Comparison of ENCODE assay signal across 8 cellular contexts in genomic region chr15:41827880-41828746, GRCh38. TPM values are rescaled to one million over a fixed set of nuclear protein-coding genes. Genes with fewer than 3 reads are reported as not detected.
DNase-seq lines count a peak whose midpoint lies in the region; TF ChIP-seq lines count a peak whose summit lies in the region.

Gene JMJD7 (plus strand): TSS chr15:41828092. CDS start chr15:41828125, 33 bp downstream.

- peaks cover 37% of the 10 kb centered on the region for H3K4me1 Mint-ChIP-seq in activated naive CD4-positive, alpha-beta T cell treated with anti-CD3 and anti-CD28 coated beads, Interleukin-2, amount 50 U/mL, for 24 hours

- intact Hi-C loops in testis (cut with DNase I; ENCODE audit: low total_unique reads) = no loop called here

- no peaks in the 10 kb centered on the region for H3K27me3 Mint-ChIP-seq in activated naive CD4-positive, alpha-beta T cell treated with anti-CD3 and anti-CD28 coated beads, Interleukin-2, amount 50 U/mL, for 24 hours

- H4K20me1 ChIP-seq in GM23248 (ENCODE audit: insufficient read depth) (no peaks in the 10 kb centered on the region), osteoblast (ENCODE audit: insufficient read depth, low read length) (no peaks in the 10 kb centered on the region)

- peak within 1 kb of the TSS; percentile 97 for H3K4me3 Mint-ChIP-seq in activated naive CD4-positive, alpha-beta T cell treated with anti-CD3 and anti-CD28 coated beads, Interleukin-2, amount 50 U/mL, for 24 hours

- H3K79me2 ChIP-seq in GM23248 (ENCODE audit: insufficient read depth) (no peaks in the 10 kb centered on the region), osteoblast (ENCODE audit: insufficient read depth, low read length) (no peaks in the 10 kb centered on the region)

- H3K27ac ChIP-seq in GM23248 = peak within 1 kb of the TSS; percentile 30; the same call in 1 of the 2 replicates
- peak within 1 kb of the TSS; percentile 81 for H3K27ac ChIP-seq in osteoblast (ENCODE audit: low read depth, low read length)
- peak within 1 kb of the TSS; percentile 84 to 88 for H3K27ac ChIP-seq in testis

- no peaks in the 10 kb centered on the region for H3K9me2 ChIP-seq in GM23248 (ENCODE audit: insufficient read depth)

- H3K36me3 ChIP-seq in GM23248 (ENCODE audit: low read depth) (no peaks in the 10 kb centered on the region), MG63 (no peaks in the 10 kb centered on the region), osteoblast (ENCODE audit: insufficient read depth, low read length) (peaks cover 12% of the 10 kb centered on the region), testis (ENCODE audit: low read depth, missing control alignments) (no peaks in the 10 kb centered on the region)

- in situ Hi-C loops in GM23248 (cut with MboI) = no loop called here

- no peaks in the 10 kb centered on the region for H3F3A ChIP-seq in GM23248 (ENCODE audit: insufficient read depth)

- H3K4me1 ChIP-seq in GM23248 (ENCODE audit: insufficient read depth) (no peaks in the 10 kb centered on the region; the same call in 1 of the 2 replicates), osteoblast (ENCODE audit: insufficient read depth, low read length) (peaks cover 15% of the 10 kb centered on the region), testis (peaks cover 13% of the 10 kb centered on the region)

- TF ChIP-seq CTCF in osteoblast (IDR thresholded peaks at IDR 0.05; ENCODE audit: extremely low read depth, low read depth, low read length) (no peak), testis (IDR thresholded peaks at IDR 0.05) (no peak)

- peak within 1 kb of the TSS; percentile 95 for H3K27ac Mint-ChIP-seq in activated naive CD4-positive, alpha-beta T cell treated with anti-CD3 and anti-CD28 coated beads, Interleukin-2, amount 50 U/mL, for 24 hours

- H3K4me2 ChIP-seq in GM23248 (ENCODE audit: unreplicated experiment) = peak within 1 kb of the TSS; percentile 89
- H3K4me2 ChIP-seq in osteoblast (ENCODE audit: insufficient read depth, low read length) = peak within 1 kb of the TSS; percentile 93

- peak within 1 kb of the TSS; percentile 75 for H2AFZ ChIP-seq in GM23248
- H2AFZ ChIP-seq in osteoblast (ENCODE audit: low read length) = peak within 1 kb of the TSS; percentile 86

- H3K4me3 ChIP-seq in GM23248 (peak within 1 kb of the TSS; percentile 77), MG63 (peak within 1 kb of the TSS; percentile 87), osteoblast (ENCODE audit: insufficient read depth, low read length) (peak within 1 kb of the TSS; percentile 80), testis (peak within 1 kb of the TSS; percentile 69 to 71)

- 1% methylated on average over 41 to 65 of the region's 65 CpGs for WGBS in GM23248 (ENCODE audit: low coverage in 1 of 2, low lambda C conversion rate in 2 of 2, missing lambda C conversion rate in 2 of 2), 2 experiments
- 0 to 1% methylated on average over 39 to 64 of the region's 65 CpGs for WGBS in testis, 2 donors

- peak; percentile 31 for TF ChIP-seq POLR2A in testis (IDR thresholded peaks at IDR 0.05)

- H3K36me3 Mint-ChIP-seq in activated naive CD4-positive, alpha-beta T cell treated with anti-CD3 and anti-CD28 coated beads, Interleukin-2, amount 50 U/mL, for 24 hours = no peaks in the 10 kb centered on the region

- H3K9me3 ChIP-seq in GM23248 (ENCODE audit: low read depth) = no peaks in the 10 kb centered on the region
- no peaks in the 10 kb centered on the region for H3K9me3 ChIP-seq in MG63
- H3K9me3 ChIP-seq in osteoblast (ENCODE audit: low read depth, low read length) = no peaks in the 10 kb centered on the region
- H3K9me3 ChIP-seq in testis = no peaks in the 10 kb centered on the region

- H3K9me3 Mint-ChIP-seq in activated naive CD4-positive, alpha-beta T cell treated with anti-CD3 and anti-CD28 coated beads, Interleukin-2, amount 50 U/mL, for 24 hours = no peaks in the 10 kb centered on the region

- DNase-seq in ELF-1 (ENCODE audit: low read depth, low spot score) = peak; percentile 71
- DNase-seq in GM23248 = peak; percentile 95
- DNase-seq in MG63 = peak; percentile 84
- peak; percentile 47 for DNase-seq in SKM-1 (lab: John Stamatoyannopoulos, UW; ENCODE audit: unreplicated experiment)
- peak; percentile 92 for DNase-seq in glomerular visceral epithelial cell (ENCODE audit: extremely low spot score)
- peak; percentile 100 for DNase-seq in osteoblast (ENCODE audit: insufficient read length, low spot score, missing footprints)
- peak; percentile 96 for DNase-seq in testis

- H3K9ac ChIP-seq in GM23248 = peak within 1 kb of the TSS; percentile 79

- H3K27me3 ChIP-seq in GM23248 (replicated peaks; ENCODE audit: insufficient read depth) (no peaks in the 10 kb centered on the region), MG63 (no peaks in the 10 kb centered on the region), osteoblast (ENCODE audit: insufficient read depth, low read length) (no peaks in the 10 kb centered on the region), testis (no peaks in the 10 kb centered on the region)

RNA-seq across cellular contexts. Expression of gene JMJD7, which starts in this region (rescaled TPM):
- total RNA-seq in GM23248 (2014; rRNA removed; shearing (Covaris generic)) = 1.3 and 11.7 TPM in 2 replicates
- polyA plus RNA-seq in GM23248 (2016; fragmentation: Nextera tagmentation; extraction: Ambion mirVana) = 3.5 and 5.3 TPM in 2 replicates
- total RNA-seq in MG63 (2014; rRNA removed; shearing (Covaris generic); ENCODE audit: low replicate concordance) = 7.6 TPM in 1 of 2 replicates, not detected in the other
- 1.2 and 1.4 TPM in 2 replicates for total RNA-seq in osteoblast
- 10 to 100 TPM; 18.6 to 21.6 TPM for total RNA-seq in testis
- polyA plus RNA-seq in testis (ENCODE audit: insufficient read depth, low read depth, low replicate concordance) = 10.5 TPM

Comparison
In these comparisons a context has a peak if more than half of its experiments do, and no peak if none do; other contexts are left out.
1. Peak in every context shown above with its lines: DNase-seq, H3K4me3 ChIP-seq and H3K27ac ChIP-seq.
2. DNase-seq: peak in every context shown above with its lines; median percentile 100 in osteoblast; 96 in testis; 95 in GM23248; 92 in glomerular visceral epithelial cell; 84 in MG63; 71 in ELF-1; 47 in SKM-1.
3. H3K27ac ChIP-seq: peak in every context shown above with its lines; median percentile 86 in testis; 81 in osteoblast; 30 in GM23248.